In genomic region chr21:42250422-42251403, GRCh38 we compare ENCODE assay signal across 20 cellular contexts. TPM values are rescaled to one million over a fixed set of nuclear protein-coding genes. Genes with fewer than 3 reads are reported as not detected.
DNase-seq lines count a peak whose midpoint lies in the region; ATAC-seq, FAIRE-seq and TF ChIP-seq lines count a peak whose summit lies in the region.
"Had no signal": no experiment of that assay in that cellular context is flagged by ENCODE, and none has a peak within 500 bp of the region (broad histone marks: within the 10 kb centered on the region; RNA-seq: fewer than 3 reads in every experiment).

No MANE protein-coding gene starts in this region.

- H3K9me3 ChIP-seq in BLaER1 treated with 17β-estradiol and CSF1 and Interleukin-3, amounts not matched to agents 10 nM and 100 nM (replicated peaks in 1 of 11): no peaks in the 10 kb centered on the region
- H3K9me3 ChIP-seq: breast epithelium, psoas muscle had no signal

- peaks cover 0 to 6% (median 0%) of the 10 kb centered on the region in 5 experiments for H3K9me3 Mint-ChIP-seq in brain
- no peaks in the 10 kb centered on the region for H3K9me3 Mint-ChIP-seq in naive B cell
- H3K9me3 Mint-ChIP-seq: neural crest cell had no signal

- peak overlapping the region; percentile 36 to 90 (median 53); a peak in 21 of 22 replicates for H3K4me2 ChIP-seq in BLaER1 treated with 17β-estradiol and CSF1 and Interleukin-3, amounts not matched to agents 10 nM and 100 nM

- H3K36me3 Mint-ChIP-seq in brain (peaks cover 10% of the 10 kb centered on the region), naive B cell (peaks cover 0 to 13% of the 10 kb centered on the region in 2 donors)

- ATAC-seq in naive B cell (ENCODE audit: low read depth in 2 of 2) (no peak), GM19467 (IDR thresholded peaks at IDR 0.05; ENCODE audit: unreplicated experiment) (no peak)

- peaks cover 0 to 2% (median 0%) of the 10 kb centered on the region in 11 experiments; a peak in 2 of 22 replicates for H3K27me3 ChIP-seq in BLaER1 treated with 17β-estradiol and CSF1 and Interleukin-3, amounts not matched to agents 10 nM and 100 nM
- H3K27me3 ChIP-seq: breast epithelium had no signal

- peaks cover under 1% of the 10 kb centered on the region for H3K27me3 Mint-ChIP-seq in brain
- no peaks in the 10 kb centered on the region for H3K27me3 Mint-ChIP-seq in naive B cell

- peaks cover 0 to 27% (median 5%) of the 10 kb centered on the region in 11 experiments; a peak in 9 of 22 replicates for H3K36me3 ChIP-seq in BLaER1 treated with 17β-estradiol and CSF1 and Interleukin-3, amounts not matched to agents 10 nM and 100 nM
- H3K36me3 ChIP-seq: breast epithelium had no signal

- H3K4me1 Mint-ChIP-seq in brain (peaks cover 77% of the 10 kb centered on the region), naive B cell (peaks cover 63 to 84% (median 80%) of the 10 kb centered on the region in 3 donors)

- H3K4me3 ChIP-seq in BLaER1 treated with 17β-estradiol and CSF1 and Interleukin-3, amounts not matched to agents 10 nM and 100 nM: no peak overlapping the region
- H3K4me3 ChIP-seq: breast epithelium, GM23248, psoas muscle had no signal

- FAIRE-seq in GM12892 (lab: Jason Lieb, UNC): peak; percentile 60
- FAIRE-seq: small intestine had no signal

- H3K27ac Mint-ChIP-seq in brain (peak overlapping the region in 3 of 5 experiments; percentile 1 to 85 (median 66)), naive B cell (peak overlapping the region in 5 of 6 donors; percentile 5 to 72 (median 21))

- no peak for TF ChIP-seq CTCF in brain (conservative IDR thresholded peaks at IDR 0.05)

- TF ChIP-seq POLR2A in GM12892 (IDR thresholded peaks at IDR 0.05; ENCODE audit: low read depth, low read length): no peak

- H3K4me3 Mint-ChIP-seq in brain: no peak overlapping the region
- peak overlapping the region in 3 of 8 donors; percentile 2 to 74 (median 7) for H3K4me3 Mint-ChIP-seq in naive B cell
- H3K4me3 Mint-ChIP-seq: neural crest cell had no signal

- H3K9ac ChIP-seq in BLaER1 treated with 17β-estradiol and CSF1 and Interleukin-3, amounts not matched to agents 10 nM and 100 nM: no peak overlapping the region; a peak in 2 of 22 replicates
- H3K9ac ChIP-seq: GM23248 had no signal

- peaks cover 67 to 92% (median 78%) of the 10 kb centered on the region in 10 experiments for H3K4me1 ChIP-seq in BLaER1 treated with 17β-estradiol and CSF1 and Interleukin-3, amounts not matched to agents 10 nM and 100 nM
- H3K4me1 ChIP-seq: breast epithelium had no signal

- H3K27ac ChIP-seq in BLaER1 treated with 17β-estradiol and CSF1 and Interleukin-3, amounts not matched to agents 10 nM and 100 nM: peak overlapping the region in 3 of 11 experiments; percentile 8 to 27 (median 9); a peak in 3 of 22 replicates
- H3K27ac ChIP-seq: breast epithelium, GM23248, psoas muscle had no signal

- no peak for DNase-seq in GM12892 (ENCODE audit: insufficient read length)
- no peak for DNase-seq in naive B cell
- DNase-seq in NAMALWA (ENCODE audit: low spot score): no peak
- DNase-seq in NCI-H2029 (lab: John Stamatoyannopoulos, UW): no peak
- no peak for DNase-seq in activated CD8-positive, alpha-beta memory T cell treated with anti-CD3 and anti-CD28 coated beads for 24 hours
- DNase-seq: activated CD4-positive, CD25-positive, alpha-beta regulatory T cell; COR-L47; GM23248; kidney glomerular epithelial cell; NCI-H1417; NCI-H774; small intestine; stimulated activated CD4-positive, alpha-beta T cell treated with anti-CD3 and anti-CD28 coated beads, Interleukin-4, amount 100 ng/mL, for 1 hour; T-helper 9 cell had no signal

- H4K20me1 ChIP-seq in BLaER1 treated with 17β-estradiol and CSF1 and Interleukin-3, amounts not matched to agents 10 nM and 100 nM: peaks cover 31 to 100% (median 91%) of the 10 kb centered on the region in 11 experiments; a peak in 20 of 22 replicates

RNA-seq across cellular contexts. Expression of gene ABCG1, which starts 31.8 kb away (rescaled TPM):
- 1.0 TPM for polyA plus RNA-seq in GM12892 (2012; ENCODE audit: missing spikeins)
- 31.4 TPM for polyA plus RNA-seq in brain (ENCODE audit: insufficient read depth, low read depth, low replicate concordance)
- 10 to 100 TPM; 20.7 to 34.3 (median 25.1) TPM for polyA plus RNA-seq in naive B cell (ENCODE audit: low read depth in 6 of 6)
